In genomic region chr16:53415504-53415903, GRCh38 we compare ENCODE assay signal across 10 cellular contexts. TPM values are rescaled to one million over a fixed set of nuclear protein-coding genes. Genes with fewer than 3 reads are reported as not detected.
A peak's percentile ranks its signal among the peaks of the same experiment; 100 is the strongest.
DNase-seq lines count a peak whose midpoint lies in the region; ATAC-seq, FAIRE-seq and TF ChIP-seq lines count a peak whose summit lies in the region.
"Had no signal": no experiment of that assay in that cellular context is flagged by ENCODE, and none has a peak within 500 bp of the region (broad histone marks: within the 10 kb centered on the region; RNA-seq: fewer than 3 reads in every experiment).

No MANE protein-coding gene starts in this region.

- H3K4me1 ChIP-seq in GM12878 (ENCODE audit: control insufficient read depth, insufficient read depth, low read length) (no peaks in the 10 kb centered on the region), neural progenitor cell (no peaks in the 10 kb centered on the region)

- H3K27me3 ChIP-seq in GM12878 (replicated peaks in 1 of 2; ENCODE audit: control insufficient read depth in 2 of 2, insufficient read depth in 2 of 2, low read length in 1 of 2) (no peaks in the 10 kb centered on the region), neural progenitor cell (no peaks in the 10 kb centered on the region)

- H3K36me3 ChIP-seq in GM12878 (ENCODE audit: control insufficient read depth in 2 of 2, insufficient read depth in 2 of 2, low read length in 1 of 2) (no peaks in the 10 kb centered on the region), neural progenitor cell (no peaks in the 10 kb centered on the region)

- H3K27ac Mint-ChIP-seq in neural progenitor cell, result peak overlapping the region; percentile 78
- no peak overlapping the region for H3K27ac Mint-ChIP-seq in activated CD4-positive, alpha-beta T cell treated with anti-CD3 and anti-CD28 coated beads, Interleukin-2, amount 10 ng/mL, durations not matched to agents 24 days and 14 days

- POLR2A ChIA-PET in GM12878 (lab: Charles Lee), result no interaction called here

- no peak; a peak in 1 of 6 replicates for TF ChIP-seq CTCF in GM12878 (IDR thresholded peaks at IDR 0.05 in 2 of 3, conservative IDR thresholded peaks at IDR 0.05 in 1 of 3; ENCODE audit: control insufficient read depth in 2 of 3, extremely low read depth in 1 of 3, insufficient read depth in 1 of 3, low read depth in 3 of 3, low read length in 3 of 3)
- TF ChIP-seq CTCF in neural progenitor cell (IDR thresholded peaks at IDR 0.05), result peak; percentile 33

- H3K79me2 ChIP-seq in GM12878 (ENCODE audit: control insufficient read depth, insufficient read depth, low read length), result no peaks in the 10 kb centered on the region
- no peaks in the 10 kb centered on the region for H3K79me2 ChIP-seq in neural progenitor cell (ENCODE audit: low read depth)

- no peak for FAIRE-seq in GM12878 (lab: Jason Lieb, UNC)
- FAIRE-seq: A204.1 had no signal

- RAD21 ChIA-PET in GM12878 (lab: Charles Lee; ENCODE audit: unreplicated experiment), result interaction anchor here (0.7 kb wide), 1 partner anchor 11 kb away, joined by 3 read pairs; no protein-coding TSS in a partner anchor

- H3K4me3 Mint-ChIP-seq in neural progenitor cell, result no peak overlapping the region
- no peak overlapping the region for H3K4me3 Mint-ChIP-seq in activated CD4-positive, alpha-beta T cell treated with anti-CD3 and anti-CD28 coated beads, Interleukin-2, amount 10 ng/mL, durations not matched to agents 24 days and 14 days
- H3K4me3 Mint-ChIP-seq: T-cell had no signal

- H3K9ac ChIP-seq in GM12878 (ENCODE audit: control insufficient read depth, insufficient read depth, low read length), result no peak overlapping the region
- no peak overlapping the region for H3K9ac ChIP-seq in neural progenitor cell

- peaks cover 16% of the 10 kb centered on the region for H3K9me3 Mint-ChIP-seq in neural progenitor cell
- peaks cover 7% of the 10 kb centered on the region for H3K9me3 Mint-ChIP-seq in activated CD4-positive, alpha-beta T cell treated with anti-CD3 and anti-CD28 coated beads, Interleukin-2, amount 10 ng/mL, durations not matched to agents 24 days and 14 days

- no peaks in the 10 kb centered on the region for H4K20me1 ChIP-seq in GM12878 (ENCODE audit: control insufficient read depth, insufficient read depth)
- no peaks in the 10 kb centered on the region for H4K20me1 ChIP-seq in neural progenitor cell (ENCODE audit: low read depth)

- H3K4me1 Mint-ChIP-seq in neural progenitor cell, result peaks cover 8% of the 10 kb centered on the region
- peaks cover 8% of the 10 kb centered on the region for H3K4me1 Mint-ChIP-seq in activated CD4-positive, alpha-beta T cell treated with anti-CD3 and anti-CD28 coated beads, Interleukin-2, amount 10 ng/mL, durations not matched to agents 24 days and 14 days

- TF ChIP-seq EP300 in GM12878 (IDR thresholded peaks at IDR 0.05; ENCODE audit: borderline replicate concordance in 1 of 2, control insufficient read depth in 1 of 2, low read depth in 2 of 2, low read length in 2 of 2), result no peak

- H3K9me3 ChIP-seq in GM12878 (replicated peaks; ENCODE audit: control insufficient read depth, insufficient read depth, low read length), result no peaks in the 10 kb centered on the region
- no peaks in the 10 kb centered on the region for H3K9me3 ChIP-seq in neural progenitor cell (ENCODE audit: low read depth)

- H2AFZ ChIP-seq in GM12878 (ENCODE audit: control insufficient read depth, low read depth, low read length), result no peak overlapping the region
- peak overlapping the region; percentile 64 for H2AFZ ChIP-seq in neural progenitor cell (replicated peaks)

- H3K36me3 Mint-ChIP-seq in neural progenitor cell, result peaks cover 2% of the 10 kb centered on the region
- no peaks in the 10 kb centered on the region for H3K36me3 Mint-ChIP-seq in activated CD4-positive, alpha-beta T cell treated with anti-CD3 and anti-CD28 coated beads, Interleukin-2, amount 10 ng/mL, durations not matched to agents 24 days and 14 days (ENCODE audit: low read depth)
- H3K36me3 Mint-ChIP-seq: T-cell had no signal

- DNase-seq in DMS153 (lab: John Stamatoyannopoulos, UW), result peak; percentile 15
- no peak for DNase-seq in DMS153 treated with DMSO at 0.1 percent for 48 hours (lab: John Stamatoyannopoulos, UW; ENCODE audit: unreplicated experiment)
- peak; percentile 14 for DNase-seq in NCI-H1092 (lab: John Stamatoyannopoulos, UW)
- DNase-seq in GM12878 (ENCODE audit: low read depth, low spot score), result no peak
- peak; percentile 47 for DNase-seq in neural progenitor cell (ENCODE audit: low spot score)
- no peak for DNase-seq in NCI-H1048 (lab: John Stamatoyannopoulos, UW)
- no peak for DNase-seq in activated CD4-positive, alpha-beta T cell treated with anti-CD3 and anti-CD28 coated beads, Interleukin-2, amount 10 ng/mL, durations not matched to agents 24 days and 14 days
- DNase-seq in HuH-7 (ENCODE audit: low spot score), result no peak
- DNase-seq: T-cell had no signal

- SMC1A ChIA-PET in GM12878 (lab: Charles Lee; ENCODE audit: uncharacterized antibody, unreplicated experiment), result no interaction called here

- in situ Hi-C loops in GM12878 (cut with MboI), result no loop called here

- ATAC-seq in GM12878, result no peak
- ATAC-seq: T-cell had no signal

- 14% methylated on average over 4 of the region's 4 CpGs for WGBS in GM12878 (ENCODE audit: insufficient coverage, insufficient replicate concordance, low lambda C conversion rate, missing lambda C conversion rate)

- no peak for TF ChIP-seq POLR2A in GM12878 (IDR thresholded peaks at IDR 0.05; ENCODE audit: low read depth, low read length)

- H3F3A ChIP-seq in neural progenitor cell (ENCODE audit: low read depth), result no peaks in the 10 kb centered on the region

- TF ChIP-seq RAD21 in GM12878 (IDR thresholded peaks at IDR 0.05; ENCODE audit: insufficient read depth, low read depth, low read length), result peak; percentile 23; the same call in 1 of the 2 replicates

- H3K4me2 ChIP-seq in GM12878 (ENCODE audit: control insufficient read depth, insufficient read depth), result no peak overlapping the region
- no peak overlapping the region for H3K4me2 ChIP-seq in neural progenitor cell

- no peak overlapping the region for H3K4me3 ChIP-seq in GM12878
- no peak overlapping the region for H3K4me3 ChIP-seq in neural progenitor cell

- H3K27ac ChIP-seq in GM12878 (ENCODE audit: control insufficient read depth, insufficient read depth) (no peak overlapping the region), neural progenitor cell (no peak overlapping the region)

- no TSS peak for BruUV-seq in GM12878 (replicated peaks; lab: Mats Ljungman, UMichigan)

- intact Hi-C loops in GM12878 (cut with micrococcal nuclease; ENCODE audit: unreplicated experiment), result no loop called here
- intact Hi-C loops in activated CD4-positive, alpha-beta T cell treated with anti-CD3 and anti-CD28 coated beads, Interleukin-2, amount 10 ng/mL, durations not matched to agents 24 days and 14 days (cut with micrococcal nuclease), result no loop called here

- CTCF ChIA-PET in GM12878 (lab: Yijun Ruan, JAX), result interaction anchor here (0.9 kb wide), 1 partner anchor 8 kb away, joined by 6 read pairs; no protein-coding TSS in a partner anchor

- peaks cover 2% of the 10 kb centered on the region for H3K27me3 Mint-ChIP-seq in neural progenitor cell (ENCODE audit: insufficient read depth, low read depth)
- H3K27me3 Mint-ChIP-seq in activated CD4-positive, alpha-beta T cell treated with anti-CD3 and anti-CD28 coated beads, Interleukin-2, amount 10 ng/mL, durations not matched to agents 24 days and 14 days, result no peaks in the 10 kb centered on the region
- H3K27me3 Mint-ChIP-seq: T-cell had no signal

TF ChIP-seq in GM12878, 131 proteins besides CTCF, POLR2A, EP300 and RAD21:
- TF ChIP-seq GABPA (IDR thresholded peaks at IDR 0.05; ENCODE audit: low read depth) (no peak), NFIC (IDR thresholded peaks at IDR 0.05; ENCODE audit: low read depth, low read length) (no peak), MEF2B (IDR thresholded peaks at IDR 0.05; ENCODE audit: partially characterized antibody, poor library complexity, severe bottlenecking) (no peak), KDM1A (IDR thresholded peaks at IDR 0.05; ENCODE audit: borderline replicate concordance) (no peak), POLR2AphosphoS5 (IDR thresholded peaks at IDR 0.05; ENCODE audit: low read length) (no peak), EGR1 (IDR thresholded peaks at IDR 0.05; ENCODE audit: borderline replicate concordance in 1 of 2, low read depth in 2 of 2, low read length in 2 of 2) (no peak), NFYA (IDR thresholded peaks at IDR 0.05; ENCODE audit: borderline replicate concordance, low read depth, low read length) (no peak), CBX3 (IDR thresholded peaks at IDR 0.05; ENCODE audit: borderline replicate concordance, low read depth) (no peak), BHLHE40 (IDR thresholded peaks at IDR 0.05; ENCODE audit: borderline replicate concordance in 1 of 2, low read depth in 2 of 2, low read length in 1 of 2) (no peak), MEF2A (IDR thresholded peaks at IDR 0.05; ENCODE audit: insufficient read depth, low read depth, low read length) (no peak)

RNA-seq across cellular contexts. Expression of gene RBL2, which starts 18.8 kb away (rescaled TPM):
- total RNA-seq in GM12878 (2013; cell fraction: nucleolus; rRNA removed), result 234 and 242 TPM in 2 replicates
- total RNA-seq in GM12878 (2014; rRNA removed), result 35.7 and 47.3 TPM in 2 replicates
- 34.9 and 35.4 TPM in 2 replicates for total RNA-seq in GM12878 (2014; rRNA removed; fragmentation: Illumina TruSeq; extraction: Trizol)
- 34.8 and 35.1 TPM in 2 replicates for total RNA-seq in GM12878 (2021)
- 20.0 TPM for polyA plus RNA-seq in GM12878 (2011; ENCODE audit: low read depth)
- 107 and 128 TPM in 2 replicates for polyA plus RNA-seq in GM12878 (2011; rRNA removed)
- 41.5 and 48.6 TPM in 2 replicates for polyA plus RNA-seq in GM12878 (2011; cell fraction: cytosol; rRNA removed)
- 194 and 278 TPM in 2 replicates for polyA plus RNA-seq in GM12878 (2011; cell fraction: nucleus; rRNA removed)
- 23.3 and 34.7 TPM in 2 replicates for polyA plus RNA-seq in GM12878 (2012)
- polyA plus RNA-seq in GM12878 (2014; fragmentation: Illumina TruSeq; extraction: Trizol), result 46.2 and 61.4 TPM in 2 replicates
- 10 to 100 TPM; 10.0 to 10.4 TPM for polyA plus RNA-seq in GM12878 (2014; fragmentation: Nextera tagmentation; extraction: Ambion mirVana)
- 34.9 and 45.9 TPM in 2 replicates for polyA plus RNA-seq in GM12878 (2014; rRNA removed)
- 10 to 100 TPM; 42.3 to 42.5 TPM for polyA plus RNA-seq in GM12878 (2016; fragmentation: Nextera tagmentation; extraction: Ambion mirVana)
- 51.6 and 59.2 TPM in 2 replicates for polyA minus RNA-seq in GM12878 (2011; rRNA and poly(A)+ RNA removed)
- polyA minus RNA-seq in GM12878 (2011; cell fraction: cytosol; rRNA and poly(A)+ RNA removed), result 26.2 and 26.9 TPM in 2 replicates
- polyA minus RNA-seq in GM12878 (2011; cell fraction: nucleus; rRNA and poly(A)+ RNA removed), result 51.6 and 70.0 TPM in 2 replicates
- 44.9 and 58.1 TPM in 2 replicates for total RNA-seq in neural progenitor cell (ENCODE audit: low replicate concordance)
- 66.5 and 69.9 TPM in 2 replicates for total RNA-seq in activated CD4-positive, alpha-beta T cell treated with anti-CD3 and anti-CD28 coated beads, Interleukin-2, amount 10 ng/mL, durations not matched to agents 24 days and 14 days

Comparison
In these comparisons a context has a peak if more than half of its experiments do, and no peak if none do; other contexts are left out.
1. DNase-seq: peak in DMS153 (single experiment), NCI-H1092 (single experiment) and neural progenitor cell (single experiment); none in DMS153 treated with DMSO at 0.1 percent for 48 hours (single experiment), GM12878 (single experiment), NCI-H1048 (single experiment), activated CD4-positive, alpha-beta T cell treated with anti-CD3 and anti-CD28 coated beads, Interleukin-2, amount 10 ng/mL, durations not matched to agents 24 days and 14 days (single experiment) and HuH-7 (single experiment).